31 cellular contexts compared by ENCODE assay signal in genomic region chr7:70018700-70019099, GRCh38.
"Had no signal": no experiment of that assay in that cellular context is flagged by ENCODE, and none has a peak within 500 bp of the region (broad histone marks: within the 10 kb centered on the region; RNA-seq: fewer than 3 reads in every experiment).

No MANE protein-coding gene starts in this region.

- H2AFZ ChIP-seq: PC-9 had no signal

- H3K27me3 ChIP-seq: SJCRH30 had no signal

- ATAC-seq: Panc1, Right ventricle myocardium inferior, SK-N-SH treated with all-trans-retinoic acid at 6 μM for 48 hours, T-cell had no signal

- FAIRE-seq: RCC 7860 had no signal

- DNase-seq: Karpas-422, MM.1S, MV-4-11, NCI-H1092, NCI-H1105, NCI-H1417 treated with DMSO at 0.1 percent for 48 hours, NCI-H1436 treated with DMSO at 0.1 percent for 48 hours, NCI-H1694 treated with DMSO at 0.1 percent for 48 hours, NCI-H187 treated with DMSO at 0.1 percent for 48 hours, NCI-H2029, NCI-H2081, NCI-H2171 treated with DMSO at 0.1 percent for 48 hours, NCI-H226, NCI-H446 treated with DMSO at 0.1 percent for 48 hours, NCI-H510A, NCI-H524, NCI-H526, NCI-H69, NCI-H748 treated with DMSO at 0.1 percent for 48 hours, NCI-H82, PC-9, SHP77, SIG-M5, SJCRH30, T-cell had no signal

- H3K4me3 ChIP-seq: PC-9, SJCRH30, SK-N-MC had no signal

- H3K27ac ChIP-seq: PC-9, RWPE1, SJCRH30, SK-N-MC had no signal

- H3K36me3 ChIP-seq: SJCRH30 had no signal

- H3K9me3 ChIP-seq: SJCRH30 had no signal

- H3K4me2 ChIP-seq: PC-9 had no signal
